9 cellular contexts compared by ENCODE assay signal in genomic region chr18:47397671-47398319, GRCh38.
A peak's percentile ranks its signal among the peaks of the same experiment; 100 is the strongest.
DNase-seq lines count a peak whose midpoint lies in the region; ATAC-seq and TF ChIP-seq lines count a peak whose summit lies in the region.
"Had no signal": no experiment of that assay in that cellular context is flagged by ENCODE, and none has a peak within 500 bp of the region (broad histone marks: within the 10 kb centered on the region; RNA-seq: fewer than 3 reads in every experiment).

No MANE protein-coding gene starts in this region.

- BruUV-seq in PC-9 (replicated peaks; lab: Mats Ljungman, UMichigan), result no TSS peak

- H3K9me2 ChIP-seq in PC-9 (ENCODE audit: insufficient read depth), result no peaks in the 10 kb centered on the region

- H3K4me1 ChIP-seq in PC-9 (replicated peaks; ENCODE audit: insufficient read depth), result no peaks in the 10 kb centered on the region

- ATAC-seq in GM21447 (IDR thresholded peaks at IDR 0.05; ENCODE audit: unreplicated experiment), result no peak
- ATAC-seq in GM21717 (IDR thresholded peaks at IDR 0.05; ENCODE audit: unreplicated experiment), result no peak

- POLR2A ChIA-PET in PC-9 (lab: Charles Lee; ENCODE audit: unreplicated experiment), result no interaction called here

- no peaks in the 10 kb centered on the region for H3F3A ChIP-seq in PC-9 (ENCODE audit: insufficient read depth, low read depth)

- H3K27me3 ChIP-seq in PC-9 (ENCODE audit: insufficient read depth, low read depth), result peaks cover 16% of the 10 kb centered on the region; the same call in 1 of the 2 replicates

- intact Hi-C loops in PC-9 (cut with micrococcal nuclease; ENCODE audit: unreplicated experiment), result no loop called here

- no peaks in the 10 kb centered on the region for H3K79me2 ChIP-seq in PC-9 (ENCODE audit: low read depth)

- no peak overlapping the region for H3K4me3 ChIP-seq in PC-9

- no peaks in the 10 kb centered on the region for H4K20me1 ChIP-seq in PC-9 (ENCODE audit: insufficient read depth)

- DNase-seq in GM13977 (ENCODE audit: low spot score) (peak; percentile 60), PC-9 (no peak), iPS DF 19.7 (ENCODE audit: low read depth, low spot score) (peak; percentile 25), cortex of kidney (lab: John Stamatoyannopoulos, UW) (no peak), middle frontal gyrus (ENCODE audit: extremely low spot score, low spot score) (no peak)
- DNase-seq: naive B cell had no signal

- TF ChIP-seq CTCF in C4-2B (conservative IDR thresholded peaks at IDR 0.05) (peak; percentile 77), GM13977 (IDR thresholded peaks at IDR 0.05; ENCODE audit: extremely low read depth, insufficient read depth, missing control alignments) (peak; percentile 55), PC-9 (conservative IDR thresholded peaks at IDR 0.05) (peak; percentile 50; the same call in 1 of the 2 replicates)

- H3K4me2 ChIP-seq in PC-9, result no peak overlapping the region

- H3K27ac ChIP-seq in C4-2B (no peak overlapping the region), PC-9 (no peak overlapping the region)

- in situ Hi-C loops in GM13977 (cut with MboI; ENCODE audit: low pct_unique_long_range_greater_than_20kb, low sequenced_read_pairs, unreplicated experiment), result no loop called here

- H3K36me3 ChIP-seq in PC-9 (ENCODE audit: low read depth), result no peaks in the 10 kb centered on the region

- H3K9me3 ChIP-seq in PC-9 (ENCODE audit: insufficient read depth, low read depth), result no peaks in the 10 kb centered on the region

- CTCF ChIA-PET in PC-9 (lab: Charles Lee), result no interaction called here

- no peak overlapping the region for H2AFZ ChIP-seq in PC-9

Comparison
In these comparisons a context has a peak if more than half of its experiments do, and no peak if none do; other contexts are left out.
1. DNase-seq: peak in GM13977 (single experiment) and iPS DF 19.7 (single experiment); none in PC-9 (0 of 2), cortex of kidney (single experiment) and middle frontal gyrus (single experiment).
2. Peak in every context shown above with its lines, with median percentiles within 50 percentile points of each other: CTCF ChIP-seq.